8 cellular contexts compared by ENCODE assay signal in the genomic region with DNA sequence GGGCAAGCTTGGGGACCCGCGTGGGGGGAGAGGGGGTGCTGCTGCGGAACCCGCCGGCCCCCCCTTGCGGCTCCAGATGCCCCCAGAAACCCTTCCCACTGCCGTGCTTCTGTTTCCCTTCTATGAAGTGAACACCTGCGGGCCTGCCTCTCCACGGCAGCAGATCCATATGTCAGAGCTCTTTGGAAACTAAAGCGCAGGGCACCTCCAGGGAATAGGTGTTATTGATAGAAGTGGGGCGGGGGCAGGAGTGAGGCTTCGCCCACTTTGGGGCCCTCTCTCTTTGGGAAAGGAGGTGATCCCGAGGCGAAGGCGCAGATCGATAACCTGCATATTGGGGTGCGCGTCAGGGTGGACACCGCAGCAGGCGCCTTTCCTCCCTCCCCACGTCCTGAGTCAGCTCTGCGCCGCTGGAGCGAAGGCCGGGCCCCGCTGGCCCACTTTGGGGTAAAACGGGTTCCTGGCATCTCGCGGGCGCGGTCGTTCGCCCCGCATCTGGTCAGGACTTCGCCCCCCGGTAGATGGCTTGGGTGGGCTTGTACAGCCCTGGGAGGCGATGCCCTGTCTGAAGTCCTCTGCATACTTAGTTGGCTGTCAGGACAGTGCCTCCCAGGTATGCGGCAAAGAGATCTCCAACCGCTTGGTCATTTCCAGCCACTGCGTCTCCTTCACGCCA. TPM values are rescaled to one million over a fixed set of nuclear protein-coding genes. Genes with fewer than 3 reads are reported as not detected.
DNase-seq lines count a peak whose midpoint lies in the region; ATAC-seq, FAIRE-seq and TF ChIP-seq lines count a peak whose summit lies in the region.

No MANE protein-coding gene starts in this region.

- H3K27ac ChIP-seq in BLaER1 (peak overlapping the region; percentile 68), GM23338 (ENCODE audit: low read depth) (peak overlapping the region; percentile 86), esophagus muscularis mucosa (replicated peaks in 1 of 4) (peak overlapping the region; percentile 86 to 96 (median 87)), pancreas (peak overlapping the region; percentile 48 to 76 (median 61))

- H3K4me1 Mint-ChIP-seq in GM23338, result peaks cover 13% of the 10 kb centered on the region

- no peak for TF ChIP-seq EP300 in esophagus muscularis mucosa (IDR thresholded peaks at IDR 0.05)

- H4K20me1 ChIP-seq in BLaER1 (peaks cover 7% of the 10 kb centered on the region; the same call in 1 of the 2 replicates), GM23338 (replicated peaks; ENCODE audit: insufficient read depth) (peaks cover 15% of the 10 kb centered on the region)

- peak overlapping the region; percentile 52 for H2AFZ ChIP-seq in GM23338

- FAIRE-seq in pancreas (lab: Jason Lieb, UNC) (no peak), urothelium cell line (lab: Jason Lieb, UNC) (no peak)

- H3K4me1 ChIP-seq in BLaER1 (peaks cover 35% of the 10 kb centered on the region), GM23338 (ENCODE audit: insufficient read depth) (peaks cover 14% of the 10 kb centered on the region; the same call in 1 of the 2 replicates), esophagus muscularis mucosa (peaks cover 27 to 37% (median 35%) of the 10 kb centered on the region in 4 donors), pancreas (peaks cover 0 to 13% (median 0%) of the 10 kb centered on the region in 3 donors)

- intact Hi-C loops in esophagus muscularis mucosa (cut with DNase I), result no loop called here
- intact Hi-C loops in pancreas (cut with DNase I), result no loop called here

- peak overlapping the region; percentile 93 for H3K4me3 Mint-ChIP-seq in GM23338

- 2% methylated on average over 18 of the region's 41 CpGs for WGBS in esophagus muscularis mucosa
- WGBS in pancreas, 2 donors, result 1% methylated on average over 41 of the region's 41 CpGs

- no peaks in the 10 kb centered on the region for H3K9me2 ChIP-seq in GM23338 (ENCODE audit: insufficient read depth)

- H3K36me3 ChIP-seq in BLaER1 (no peaks in the 10 kb centered on the region), GM23338 (ENCODE audit: insufficient read depth) (no peaks in the 10 kb centered on the region), esophagus muscularis mucosa (no peaks in the 10 kb centered on the region), pancreas (no peaks in the 10 kb centered on the region)

- H3K9me3 ChIP-seq in BLaER1 (no peaks in the 10 kb centered on the region), esophagus muscularis mucosa (no peaks in the 10 kb centered on the region), pancreas (no peaks in the 10 kb centered on the region)

- 0 out of 3 replicates have a peak, but pooled peaks cover 3% of the 10 kb centered on the region for H3K9me3 Mint-ChIP-seq in GM23338

- no peak for TF ChIP-seq CTCF in GM23338 (conservative IDR thresholded peaks at IDR 0.05; ENCODE audit: low read depth in 2 of 2)
- no peak for TF ChIP-seq CTCF in esophagus muscularis mucosa (IDR thresholded peaks at IDR 0.05)
- TF ChIP-seq CTCF in pancreas (IDR thresholded peaks at IDR 0.05), result no peak

- H3K9ac ChIP-seq in BLaER1, result peak overlapping the region; percentile 81

- H3K27me3 ChIP-seq in BLaER1 (no peaks in the 10 kb centered on the region), GM23338 (ENCODE audit: insufficient read depth) (peaks cover 20% of the 10 kb centered on the region), esophagus muscularis mucosa (no peaks in the 10 kb centered on the region), pancreas (no peaks in the 10 kb centered on the region)

- DNase-seq in GM23338 (ENCODE audit: low spot score), result peak; percentile 34
- DNase-seq in UCSD-AML1 (lab: John Stamatoyannopoulos, UW; ENCODE audit: unreplicated experiment), result peak; percentile 43
- no peak for DNase-seq in esophagus muscularis mucosa (ENCODE audit: extremely low spot score)
- DNase-seq in pancreas, result peak in 4 of 6 donors; percentile 21 to 72 (median 58)
- DNase-seq in DMS153 treated with DMSO at 0.1 percent for 48 hours (lab: John Stamatoyannopoulos, UW; ENCODE audit: unreplicated experiment), result no peak
- no peak for DNase-seq in urothelium cell line (ENCODE audit: low spot score)

- H3K4me3 ChIP-seq in BLaER1 (peak overlapping the region; percentile 85), GM23338 (peak overlapping the region; percentile 98), esophagus muscularis mucosa (peak overlapping the region; percentile 83 to 91 (median 88)), pancreas (peak overlapping the region; percentile 51 to 86 (median 82))

- H3K36me3 Mint-ChIP-seq in GM23338 (ENCODE audit: low read depth), result no peaks in the 10 kb centered on the region; the same call in 2 of the 3 replicates

- ATAC-seq in GM23338, result peak; percentile 2
- peak in 2 of 4 donors; percentile 5 for ATAC-seq in pancreas
- no peak for ATAC-seq in HG03432 (IDR thresholded peaks at IDR 0.05; ENCODE audit: unreplicated experiment)

- peaks cover 21% of the 10 kb centered on the region for H3F3A ChIP-seq in GM23338 (replicated peaks; ENCODE audit: low read depth)

- H3K79me2 ChIP-seq in GM23338 (replicated peaks; ENCODE audit: insufficient read depth), result peaks cover 27% of the 10 kb centered on the region

- peak overlapping the region; percentile 100 for H3K4me2 ChIP-seq in BLaER1
- H3K4me2 ChIP-seq in GM23338, result peak overlapping the region; percentile 90

- peak overlapping the region; percentile 62; the same call in 1 of the 2 replicates for H3K27ac Mint-ChIP-seq in GM23338

- TF ChIP-seq POLR2A in esophagus muscularis mucosa (IDR thresholded peaks at IDR 0.05; ENCODE audit: low read depth), result no peak

- peaks cover 29% of the 10 kb centered on the region for H3K27me3 Mint-ChIP-seq in GM23338 (ENCODE audit: insufficient read depth, low read depth, poor library complexity)

TF ChIP-seq in GM23338, 12 proteins besides CTCF, POLR2A, EP300 and RAD21 (continues in another document):
- TF ChIP-seq EZH2 (IDR thresholded peaks at IDR 0.05; ENCODE audit: low read depth, unreplicated experiment) (no peak), POLR2AphosphoS5 (IDR thresholded peaks at IDR 0.05; ENCODE audit: low read depth) (no peak), ZNF331 (CRISPR knock-in tag; IDR thresholded peaks at IDR 0.05; ENCODE audit: low read depth) (no peak), CREB1 (CRISPR knock-in tag; IDR thresholded peaks at IDR 0.05; ENCODE audit: low read depth) (no peak), NANOG (IDR thresholded peaks at IDR 0.05; ENCODE audit: borderline replicate concordance) (no peak), EZH2phosphoT487 (IDR thresholded peaks at IDR 0.05; ENCODE audit: unreplicated experiment) (no peak), JUNB (IDR thresholded peaks at IDR 0.05; ENCODE audit: unreplicated experiment) (no peak), STAT1 (IDR thresholded peaks at IDR 0.05; ENCODE audit: unreplicated experiment) (no peak), ZNF114 (CRISPR knock-in tag; IDR thresholded peaks at IDR 0.05) (no peak)
- TF ChIP-seq, protein P1, sequence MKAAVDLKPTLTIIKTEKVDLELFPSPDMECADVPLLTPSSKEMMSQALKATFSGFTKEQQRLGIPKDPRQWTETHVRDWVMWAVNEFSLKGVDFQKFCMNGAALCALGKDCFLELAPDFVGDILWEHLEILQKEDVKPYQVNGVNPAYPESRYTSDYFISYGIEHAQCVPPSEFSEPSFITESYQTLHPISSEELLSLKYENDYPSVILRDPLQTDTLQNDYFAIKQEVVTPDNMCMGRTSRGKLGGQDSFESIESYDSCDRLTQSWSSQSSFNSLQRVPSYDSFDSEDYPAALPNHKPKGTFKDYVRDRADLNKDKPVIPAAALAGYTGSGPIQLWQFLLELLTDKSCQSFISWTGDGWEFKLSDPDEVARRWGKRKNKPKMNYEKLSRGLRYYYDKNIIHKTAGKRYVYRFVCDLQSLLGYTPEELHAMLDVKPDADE (IDR thresholded peaks at IDR 0.05), result no peak
- TF ChIP-seq, protein P2, sequence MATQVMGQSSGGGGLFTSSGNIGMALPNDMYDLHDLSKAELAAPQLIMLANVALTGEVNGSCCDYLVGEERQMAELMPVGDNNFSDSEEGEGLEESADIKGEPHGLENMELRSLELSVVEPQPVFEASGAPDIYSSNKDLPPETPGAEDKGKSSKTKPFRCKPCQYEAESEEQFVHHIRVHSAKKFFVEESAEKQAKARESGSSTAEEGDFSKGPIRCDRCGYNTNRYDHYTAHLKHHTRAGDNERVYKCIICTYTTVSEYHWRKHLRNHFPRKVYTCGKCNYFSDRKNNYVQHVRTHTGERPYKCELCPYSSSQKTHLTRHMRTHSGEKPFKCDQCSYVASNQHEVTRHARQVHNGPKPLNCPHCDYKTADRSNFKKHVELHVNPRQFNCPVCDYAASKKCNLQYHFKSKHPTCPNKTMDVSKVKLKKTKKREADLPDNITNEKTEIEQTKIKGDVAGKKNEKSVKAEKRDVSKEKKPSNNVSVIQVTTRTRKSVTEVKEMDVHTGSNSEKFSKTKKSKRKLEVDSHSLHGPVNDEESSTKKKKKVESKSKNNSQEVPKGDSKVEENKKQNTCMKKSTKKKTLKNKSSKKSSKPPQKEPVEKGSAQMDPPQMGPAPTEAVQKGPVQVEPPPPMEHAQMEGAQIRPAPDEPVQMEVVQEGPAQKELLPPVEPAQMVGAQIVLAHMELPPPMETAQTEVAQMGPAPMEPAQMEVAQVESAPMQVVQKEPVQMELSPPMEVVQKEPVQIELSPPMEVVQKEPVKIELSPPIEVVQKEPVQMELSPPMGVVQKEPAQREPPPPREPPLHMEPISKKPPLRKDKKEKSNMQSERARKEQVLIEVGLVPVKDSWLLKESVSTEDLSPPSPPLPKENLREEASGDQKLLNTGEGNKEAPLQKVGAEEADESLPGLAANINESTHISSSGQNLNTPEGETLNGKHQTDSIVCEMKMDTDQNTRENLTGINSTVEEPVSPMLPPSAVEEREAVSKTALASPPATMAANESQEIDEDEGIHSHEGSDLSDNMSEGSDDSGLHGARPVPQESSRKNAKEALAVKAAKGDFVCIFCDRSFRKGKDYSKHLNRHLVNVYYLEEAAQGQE (IDR thresholded peaks at IDR 0.05; ENCODE audit: unreplicated experiment), result no peak

RNA-seq across cellular contexts. Expression of a gene that starts 0.5 kb away (rescaled TPM):
- total RNA-seq in GM23338 (2014; rRNA removed; shearing (Covaris generic)), result 29.0 and 29.3 TPM in 2 replicates
- polyA plus RNA-seq in GM23338 (2016; fragmentation: Nextera tagmentation; extraction: Ambion mirVana) (12.9 and 19.0 TPM in 2 replicates), pancreas (10 to 100 TPM; 34.8 to 41.9 TPM)
- total RNA-seq in esophagus muscularis mucosa (100 to 1,000 TPM in 1 of 4 donors, 10 to 100 TPM in 3; 49.4 to 106 (median 70.2) TPM), pancreas (10 to 100 TPM; 13.7 to 27.9 (median 18.8) TPM)

RNA-seq across cellular contexts. Expression of a gene that starts 19.8 kb away (rescaled TPM):
- 49.1 and 49.5 TPM in 2 replicates for total RNA-seq in GM23338 (2014; rRNA removed; shearing (Covaris generic))
- 25.3 and 34.9 TPM in 2 replicates for polyA plus RNA-seq in GM23338 (2016; fragmentation: Nextera tagmentation; extraction: Ambion mirVana)
- 10 to 100 TPM; 26.7 to 31.8 (median 29.9) TPM for total RNA-seq in esophagus muscularis mucosa
- total RNA-seq in pancreas, result 10 to 100 TPM in 3 of 6 donors, 1 to 10 TPM in 3; 7.9 to 16.3 (median 10.5) TPM
- polyA plus RNA-seq in pancreas, result 1 to 10 TPM; 2.6 to 4.2 TPM

RNA-seq across cellular contexts. Expression of a gene that starts 52.0 kb away (rescaled TPM):
- total RNA-seq in GM23338 (2014; rRNA removed; shearing (Covaris generic)), result 0.58 and 1.4 TPM in 2 replicates
- 1.8 and 2.0 TPM in 2 replicates for polyA plus RNA-seq in GM23338 (2016; fragmentation: Nextera tagmentation; extraction: Ambion mirVana)
- total RNA-seq in esophagus muscularis mucosa, result 1 to 10 TPM; 5.4 to 7.6 (median 5.8) TPM
- total RNA-seq in pancreas, result 1 to 10 TPM in 4 of 6 donors, under 1 TPM in 2; 0.83 to 1.9 (median 1.1) TPM
- 1 to 10 TPM; 1.7 to 2.1 TPM for polyA plus RNA-seq in pancreas

Comparison
In these comparisons a context has a peak if more than half of its experiments do, and no peak if none do; other contexts are left out.
1. DNase-seq: peak in GM23338 (single experiment), UCSD-AML1 (single experiment) and pancreas (4 of 6); none in esophagus muscularis mucosa (single experiment), DMS153 treated with DMSO at 0.1 percent for 48 hours (single experiment) and urothelium cell line (single experiment).
2. Peak in every context shown above with its lines, with median percentiles within 50 percentile points of each other: H3K27ac ChIP-seq and H3K4me3 ChIP-seq.